In genomic region chr7:29360633-29361625, GRCh38 we compare ENCODE assay signal across 12 cellular contexts.
"Had no signal": no experiment of that assay in that cellular context is flagged by ENCODE, and none has a peak within 500 bp of the region (broad histone marks: within the 10 kb centered on the region; RNA-seq: fewer than 3 reads in every experiment).

No MANE protein-coding gene starts in this region.

- H3K4me3 ChIP-seq: breast epithelium, heart right ventricle, lower lobe of right lung, right atrium auricular region, smooth muscle cell, tibial nerve had no signal

- H3K36me3 ChIP-seq: breast epithelium, lower lobe of right lung, right atrium auricular region, tibial nerve had no signal

- DNase-seq: activated CD4-positive, alpha-beta memory T cell treated with anti-CD3 and anti-CD28 coated beads for 36 hours; activated CD4-positive, alpha-beta T cell treated with anti-CD3 and anti-CD28 coated beads for 1 hour; activated gamma-delta T cell; activated naive CD8-positive, alpha-beta T cell treated with anti-CD3 and anti-CD28 coated beads for 36 hours; activated T-cell treated with anti-CD3 and anti-CD28 coated beads, Interleukin-2, amount 50 U/mL, for 48 hours; heart right ventricle; lower lobe of right lung; naive B cell had no signal

- H3K4me1 ChIP-seq: breast epithelium, heart right ventricle, lower lobe of right lung, right atrium auricular region, tibial nerve had no signal

- H3K27ac ChIP-seq: breast epithelium, heart right ventricle, lower lobe of right lung, right atrium auricular region, tibial nerve had no signal

- H3K27me3 ChIP-seq: heart right ventricle, right atrium auricular region, tibial nerve had no signal

- H3K9me3 ChIP-seq: breast epithelium, heart right ventricle, lower lobe of right lung, right atrium auricular region, tibial nerve had no signal

- H3K4me2 ChIP-seq: smooth muscle cell had no signal
